ENCODE assay signal across 19 cellular contexts in genomic region chr5:153902026-153902425, GRCh38.
DNase-seq lines count a peak whose midpoint lies in the region; ATAC-seq and TF ChIP-seq lines count a peak whose summit lies in the region.
"Had no signal": no experiment of that assay in that cellular context is flagged by ENCODE, and none has a peak within 500 bp of the region (broad histone marks: within the 10 kb centered on the region; RNA-seq: fewer than 3 reads in every experiment).

No MANE protein-coding gene starts in this region.

- H3K79me1 ChIP-seq in mesenchymal stem cell (replicated peaks; ENCODE audit: low read length, poor library complexity, severe bottlenecking) = no peaks in the 10 kb centered on the region

- H3K4me1 Mint-ChIP-seq in activated naive CD8-positive, alpha-beta T cell treated with anti-CD3 and anti-CD28 coated beads for 36 hours = no peaks in the 10 kb centered on the region
- no peaks in the 10 kb centered on the region for H3K4me1 Mint-ChIP-seq in T-helper 17 cell

- no peak overlapping the region for H3K14ac ChIP-seq in mesenchymal stem cell (ENCODE audit: low read length in 2 of 2)

- H3K4me2 ChIP-seq in mesenchymal stem cell (ENCODE audit: low read length, poor library complexity, severe bottlenecking) = no peak overlapping the region
- H3K4me2 ChIP-seq: BLaER1 treated with 17β-estradiol and CSF1 and Interleukin-3, amounts not matched to agents 10 nM and 100 nM had no signal

- H4K8ac ChIP-seq in mesenchymal stem cell (ENCODE audit: low read length) = no peak overlapping the region

- intact Hi-C loops in left ventricle myocardium inferior (cut with micrococcal nuclease) = no loop called here
- intact Hi-C loops in heart left ventricle (cut with DNase I) = loop anchor here in 1 of 10 donors (5.0 kb wide), 1 partner anchor 50 kb away; no protein-coding TSS in a partner anchor

- H3K4ac ChIP-seq in mesenchymal stem cell (ENCODE audit: low read depth in 1 of 2, low read length in 2 of 2) = no peak overlapping the region

- H3K27me3 ChIP-seq in left ventricle myocardium inferior (ENCODE audit: low read depth) (no peaks in the 10 kb centered on the region), heart left ventricle (no peaks in the 10 kb centered on the region), mesenchymal stem cell (ENCODE audit: control insufficient read depth in 1 of 2, insufficient read depth in 1 of 2, low read length in 2 of 2) (no peaks in the 10 kb centered on the region)
- H3K27me3 ChIP-seq: BLaER1 treated with 17β-estradiol and CSF1 and Interleukin-3, amounts not matched to agents 10 nM and 100 nM had no signal

- H3K4me3 ChIP-seq in left ventricle myocardium inferior (no peak overlapping the region), heart left ventricle (no peak overlapping the region), coronary artery (no peak overlapping the region), mesenchymal stem cell (ENCODE audit: insufficient read depth in 1 of 2, low read depth in 1 of 2, low read length in 2 of 2) (no peak overlapping the region)
- H3K4me3 ChIP-seq: BLaER1 treated with 17β-estradiol and CSF1 and Interleukin-3, amounts not matched to agents 10 nM and 100 nM; GM12878 had no signal

- no peak overlapping the region for H3K18ac ChIP-seq in mesenchymal stem cell (ENCODE audit: low read depth in 1 of 2, low read length in 2 of 2)

- DNase-seq in left ventricle myocardium inferior (no peak), heart left ventricle (no peak), coronary artery (ENCODE audit: low spot score) (no peak), mesenchymal stem cell (no peak), NCI-H226 (no peak), T-helper 17 cell (no peak), DMS 273 treated with DMSO at 0.1 percent for 48 hours (lab: John Stamatoyannopoulos, UW) (no peak)
- DNase-seq in activated naive CD8-positive, alpha-beta T cell treated with anti-CD3 and anti-CD28 coated beads for 36 hours = no peak
- DNase-seq: DND-41; GDM1; HCEC 1CT; Kasumi-1; NCI-H1417; NCI-H187 treated with DMSO at 0.1 percent for 48 hours; NCI-H446; NCI-H69; NK-92 treated with Interleukin-12 subunit alpha and Interleukin-12 subunit beta, amount 100 ng/mL, for 24 hours had no signal

- H4K91ac ChIP-seq in mesenchymal stem cell (ENCODE audit: low read length) = no peak overlapping the region

- H2BK5ac ChIP-seq in mesenchymal stem cell (ENCODE audit: low read depth, low read length, poor library complexity, severe bottlenecking) = no peak overlapping the region

- H2AK5ac ChIP-seq in mesenchymal stem cell (ENCODE audit: low read length, severe bottlenecking) = peak overlapping the region; percentile 44

- no peak for TF ChIP-seq CTCF in left ventricle myocardium inferior (IDR thresholded peaks at IDR 0.05; ENCODE audit: borderline replicate concordance)
- TF ChIP-seq CTCF in heart left ventricle (IDR thresholded peaks at IDR 0.05) = no peak
- no peak for TF ChIP-seq CTCF in coronary artery (IDR thresholded peaks at IDR 0.05)

- H3K27me3 Mint-ChIP-seq in activated naive CD8-positive, alpha-beta T cell treated with anti-CD3 and anti-CD28 coated beads for 36 hours = peaks cover 4% of the 10 kb centered on the region
- peaks cover 6% of the 10 kb centered on the region for H3K27me3 Mint-ChIP-seq in T-helper 17 cell

- no peaks in the 10 kb centered on the region for H3K36me3 Mint-ChIP-seq in activated naive CD8-positive, alpha-beta T cell treated with anti-CD3 and anti-CD28 coated beads for 36 hours
- no peaks in the 10 kb centered on the region for H3K36me3 Mint-ChIP-seq in T-helper 17 cell (ENCODE audit: low read depth)

- H2AFZ ChIP-seq in mesenchymal stem cell (ENCODE audit: low read depth, low read length) = no peak overlapping the region

- H2BK12ac ChIP-seq in mesenchymal stem cell (ENCODE audit: low read length in 2 of 2) = no peak overlapping the region

- no peak overlapping the region for H3K27ac Mint-ChIP-seq in activated naive CD8-positive, alpha-beta T cell treated with anti-CD3 and anti-CD28 coated beads for 36 hours
- H3K27ac Mint-ChIP-seq in T-helper 17 cell = no peak overlapping the region

- WGBS in heart left ventricle, 4 donors = 73 to 81% (median 77%) methylated on average over 1 of the region's 1 CpG
- 100% methylated on average over 1 of the region's 1 CpG for WGBS in mesenchymal stem cell

- no peak overlapping the region for H2BK120ac ChIP-seq in mesenchymal stem cell (ENCODE audit: low read depth, low read length)

- no peaks in the 10 kb centered on the region for H3K9me3 ChIP-seq in left ventricle myocardium inferior (replicated peaks)
- no peaks in the 10 kb centered on the region for H3K9me3 ChIP-seq in heart left ventricle
- no peaks in the 10 kb centered on the region for H3K9me3 ChIP-seq in mesenchymal stem cell (ENCODE audit: control insufficient read depth, low read length)
- H3K9me3 ChIP-seq in T-helper 17 cell (ENCODE audit: control insufficient read depth, low read length, poor library complexity, severe bottlenecking) = no peaks in the 10 kb centered on the region
- H3K9me3 ChIP-seq: BLaER1 treated with 17β-estradiol and CSF1 and Interleukin-3, amounts not matched to agents 10 nM and 100 nM had no signal

- ATAC-seq in heart left ventricle (no peak), T-helper 17 cell (no peak)
- ATAC-seq: GM12878 had no signal

- no peak overlapping the region for H2BK15ac ChIP-seq in mesenchymal stem cell (ENCODE audit: low read depth, poor library complexity, severe bottlenecking)

- no peaks in the 10 kb centered on the region for H3K4me1 ChIP-seq in left ventricle myocardium inferior
- peaks cover 0 to 8% (median 0%) of the 10 kb centered on the region in 12 donors for H3K4me1 ChIP-seq in heart left ventricle
- peaks cover 3% of the 10 kb centered on the region for H3K4me1 ChIP-seq in mesenchymal stem cell (ENCODE audit: control insufficient read depth, insufficient read depth, low read depth, low read length)

- H3K9me3 Mint-ChIP-seq in activated naive CD8-positive, alpha-beta T cell treated with anti-CD3 and anti-CD28 coated beads for 36 hours = no peaks in the 10 kb centered on the region

- H3K36me3 ChIP-seq in left ventricle myocardium inferior (no peaks in the 10 kb centered on the region), heart left ventricle (no peaks in the 10 kb centered on the region), mesenchymal stem cell (ENCODE audit: control insufficient read depth in 1 of 2, insufficient read depth in 2 of 2, low read depth in 1 of 2, low read length in 2 of 2) (no peaks in the 10 kb centered on the region)
- H3K36me3 ChIP-seq: BLaER1 treated with 17β-estradiol and CSF1 and Interleukin-3, amounts not matched to agents 10 nM and 100 nM had no signal

- H3K9ac ChIP-seq in mesenchymal stem cell (ENCODE audit: low read length) = no peak overlapping the region
- H3K9ac ChIP-seq: BLaER1 treated with 17β-estradiol and CSF1 and Interleukin-3, amounts not matched to agents 10 nM and 100 nM had no signal

- peak overlapping the region; percentile 21 for H3K27ac ChIP-seq in left ventricle myocardium inferior (replicated peaks)
- H3K27ac ChIP-seq in heart left ventricle = peak overlapping the region in 5 of 12 donors; percentile 6 to 71 (median 66)
- peak overlapping the region; percentile 14 to 86 for H3K27ac ChIP-seq in coronary artery
- no peak overlapping the region for H3K27ac ChIP-seq in mesenchymal stem cell (ENCODE audit: low read length, poor library complexity, severe bottlenecking)
- H3K27ac ChIP-seq: BLaER1 treated with 17β-estradiol and CSF1 and Interleukin-3, amounts not matched to agents 10 nM and 100 nM had no signal

- no peak for TF ChIP-seq POLR2A in heart left ventricle (IDR thresholded peaks at IDR 0.05)

- H3K4me3 Mint-ChIP-seq in activated naive CD8-positive, alpha-beta T cell treated with anti-CD3 and anti-CD28 coated beads for 36 hours = no peak overlapping the region
- no peak overlapping the region for H3K4me3 Mint-ChIP-seq in T-helper 17 cell

- H3K23ac ChIP-seq in mesenchymal stem cell (ENCODE audit: low read length in 2 of 2) = no peak overlapping the region
